In the genomic region with DNA sequence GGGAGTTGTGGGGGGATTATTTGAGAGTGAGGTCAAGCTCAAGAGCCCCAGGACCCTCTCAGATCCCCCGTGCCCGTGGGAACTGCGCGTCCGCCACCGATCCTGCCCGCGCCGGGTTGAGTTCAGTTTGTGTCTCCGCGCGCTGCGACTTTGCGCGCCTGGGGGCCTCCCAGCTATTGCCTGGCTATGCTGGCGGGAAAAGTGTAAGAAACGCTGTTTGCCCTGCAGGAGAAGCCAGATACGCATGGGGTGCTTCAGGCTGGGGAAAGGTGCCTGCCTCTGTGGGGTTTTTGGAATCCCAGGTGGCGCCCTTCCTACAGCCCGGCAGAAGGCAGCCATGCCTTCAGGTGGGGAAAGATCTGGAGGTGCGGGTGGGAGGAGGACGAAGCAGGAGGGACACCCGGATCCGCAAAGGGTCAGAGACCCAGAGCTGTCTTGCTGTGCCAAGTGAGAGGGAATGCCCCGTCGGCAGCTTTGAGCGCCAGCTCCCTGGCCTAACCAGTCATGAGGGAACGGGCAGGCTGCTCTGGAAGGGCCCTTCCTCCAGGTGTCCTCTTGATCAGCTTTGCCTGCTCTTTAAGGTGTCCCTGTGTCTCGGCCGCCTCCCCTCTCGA, we compare ENCODE assay signal across 9 cellular contexts. TPM values are rescaled to one million over a fixed set of nuclear protein-coding genes. Genes with fewer than 3 reads are reported as not detected.
DNase-seq lines count a peak whose midpoint lies in the region; ATAC-seq and TF ChIP-seq lines count a peak whose summit lies in the region.
"Had no signal": no experiment of that assay in that cellular context is flagged by ENCODE, and none has a peak within 500 bp of the region (broad histone marks: within the 10 kb centered on the region; RNA-seq: fewer than 3 reads in every experiment).

No MANE protein-coding gene starts in this region.

- H3K27me3 Mint-ChIP-seq in T-helper 17 cell, result no peaks in the 10 kb centered on the region

- H3K9me3 ChIP-seq in T-helper 17 cell (ENCODE audit: control insufficient read depth, low read length, poor library complexity, severe bottlenecking), result no peaks in the 10 kb centered on the region

- H3K9ac ChIP-seq in rectal smooth muscle tissue (ENCODE audit: low read length), result peak overlapping the region; percentile 68

- peak overlapping the region; percentile 95 for H3K27ac Mint-ChIP-seq in T-helper 17 cell

- peak overlapping the region; percentile 92 for H3K4me3 Mint-ChIP-seq in T-helper 17 cell

- intact Hi-C loops in posterior vena cava (cut with DNase I), result no loop called here

- peak overlapping the region; percentile 86 for H3K27ac ChIP-seq in foreskin keratinocyte
- H3K27ac ChIP-seq in rectal smooth muscle tissue (ENCODE audit: low read depth, low read length), result peak overlapping the region; percentile 99

- H3K4me1 Mint-ChIP-seq in T-helper 17 cell, result peaks cover 20% of the 10 kb centered on the region

- no peaks in the 10 kb centered on the region for H3K36me3 Mint-ChIP-seq in T-helper 17 cell (ENCODE audit: low read depth)

- ATAC-seq in T-helper 17 cell (no peak), foreskin keratinocyte (no peak)

- no peaks in the 10 kb centered on the region for H3K27me3 ChIP-seq in foreskin keratinocyte
- no peaks in the 10 kb centered on the region for H3K27me3 ChIP-seq in rectal smooth muscle tissue (ENCODE audit: control insufficient read depth, insufficient read depth, low read length)

- H3K36me3 ChIP-seq in rectal smooth muscle tissue (ENCODE audit: control insufficient read depth, insufficient read depth, low read length), result no peaks in the 10 kb centered on the region

- peak; percentile 12 for TF ChIP-seq CTCF in GM12864 (IDR thresholded peaks at IDR 0.05; ENCODE audit: low read depth, low read length, missing control alignments)
- peak; percentile 42 for TF ChIP-seq CTCF in foreskin keratinocyte (conservative IDR thresholded peaks at IDR 0.05)

- DNase-seq in GM12864 (ENCODE audit: low read depth) (no peak), T-helper 17 cell (no peak), foreskin keratinocyte (peak in 1 of 2 donors; percentile 25), NOMO-1 treated with DMSO at 0.1 percent for 48 hours (lab: John Stamatoyannopoulos, UW; ENCODE audit: unreplicated experiment) (no peak), KG1 (lab: John Stamatoyannopoulos, UW) (no peak), posterior vena cava (ENCODE audit: low spot score) (no peak), AG08396 (ENCODE audit: low spot score) (no peak)

- H3K4me1 ChIP-seq in foreskin keratinocyte, result peaks cover 14% of the 10 kb centered on the region
- peaks cover 30% of the 10 kb centered on the region for H3K4me1 ChIP-seq in rectal smooth muscle tissue (ENCODE audit: control insufficient read depth, insufficient read depth, low read length)

- H3K4me3 ChIP-seq in GM12864 (ENCODE audit: low read depth, low read length) (peak overlapping the region; percentile 53), rectal smooth muscle tissue (ENCODE audit: low read length) (peak overlapping the region; percentile 70)

RNA-seq across cellular contexts. Expression of gene TEX44, which starts 22.5 kb away (rescaled TPM):
- not detected for total RNA-seq in T-helper 17 cell
- not detected in 2 replicates for total RNA-seq in foreskin keratinocyte
- not detected in 2 replicates for polyA plus RNA-seq in foreskin keratinocyte
- not detected for total RNA-seq in posterior vena cava
- total RNA-seq: HT1080 had no signal
